Comparison of ENCODE assay signal across 8 cellular contexts in genomic region chr1:8077120-8077573, GRCh38. TPM values are rescaled to one million over a fixed set of nuclear protein-coding genes. Genes with fewer than 3 reads are reported as not detected.
DNase-seq lines count a peak whose midpoint lies in the region; ATAC-seq and TF ChIP-seq lines count a peak whose summit lies in the region.

No MANE protein-coding gene starts in this region.

- no peaks in the 10 kb centered on the region for H3K9me3 ChIP-seq in esophagus squamous epithelium

- ATAC-seq in HG03354 (IDR thresholded peaks at IDR 0.05; ENCODE audit: poor library complexity, severe bottlenecking, unreplicated experiment) (no peak), HG03039 (IDR thresholded peaks at IDR 0.05; ENCODE audit: unreplicated experiment) (no peak)

- intact Hi-C loops in esophagus squamous epithelium (cut with DNase I), result no loop called here

- H3K4me3 ChIP-seq in esophagus squamous epithelium, result no peak overlapping the region

- WGBS in esophagus squamous epithelium, 2 donors, result 58 to 59% methylated on average over 7 to 8 of the region's 8 CpGs

- H3K4me1 ChIP-seq in esophagus squamous epithelium, result peaks cover 15 to 43% (median 30%) of the 10 kb centered on the region in 3 donors

- no peaks in the 10 kb centered on the region for H3K36me3 ChIP-seq in esophagus squamous epithelium

- no peaks in the 10 kb centered on the region for H3K27me3 ChIP-seq in esophagus squamous epithelium

- TF ChIP-seq POLR2A in esophagus squamous epithelium (IDR thresholded peaks at IDR 0.05), result no peak

- in situ Hi-C loops in Caki2 (cut with HindIII; ENCODE audit: low pct_unique_long_range_greater_than_20kb, low sequenced_read_pairs), result no loop called here

- H3K27ac ChIP-seq in esophagus squamous epithelium, result peak overlapping the region; percentile 63 to 83 (median 76)

- peak; percentile 80 for DNase-seq in Caki2 (ENCODE audit: low read depth)
- DNase-seq in NCI-H69 (lab: John Stamatoyannopoulos, UW), result peak; percentile 31
- no peak for DNase-seq in esophagus squamous epithelium (lab: John Stamatoyannopoulos, UW)
- peak; percentile 94 for DNase-seq in non-pigmented ciliary epithelial cell (ENCODE audit: low read depth)
- DNase-seq in GF-D8 (lab: John Stamatoyannopoulos, UW), result no peak
- DNase-seq in GM19238 (ENCODE audit: insufficient read length, low spot score), result no peak

- no peak for TF ChIP-seq CTCF in esophagus squamous epithelium (IDR thresholded peaks at IDR 0.05)

RNA-seq across cellular contexts. Expression of gene ERRFI1, which starts 51.0 kb away (rescaled TPM):
- total RNA-seq in Caki2 (2014; rRNA removed; shearing (Covaris generic); ENCODE audit: low replicate concordance), result 31.9 and 45.3 TPM in 2 replicates
- total RNA-seq in esophagus squamous epithelium, result 10 to 100 TPM; 23.3 to 95.9 (median 49.3) TPM

Comparison
In these comparisons a context has a peak if more than half of its experiments do, and no peak if none do; other contexts are left out.
1. DNase-seq: peak in Caki2 (single experiment), NCI-H69 (single experiment) and non-pigmented ciliary epithelial cell (single experiment); none in esophagus squamous epithelium (single experiment), GF-D8 (single experiment) and GM19238 (single experiment).